ENCODE assay signal across 2 cellular contexts in the genomic region with DNA sequence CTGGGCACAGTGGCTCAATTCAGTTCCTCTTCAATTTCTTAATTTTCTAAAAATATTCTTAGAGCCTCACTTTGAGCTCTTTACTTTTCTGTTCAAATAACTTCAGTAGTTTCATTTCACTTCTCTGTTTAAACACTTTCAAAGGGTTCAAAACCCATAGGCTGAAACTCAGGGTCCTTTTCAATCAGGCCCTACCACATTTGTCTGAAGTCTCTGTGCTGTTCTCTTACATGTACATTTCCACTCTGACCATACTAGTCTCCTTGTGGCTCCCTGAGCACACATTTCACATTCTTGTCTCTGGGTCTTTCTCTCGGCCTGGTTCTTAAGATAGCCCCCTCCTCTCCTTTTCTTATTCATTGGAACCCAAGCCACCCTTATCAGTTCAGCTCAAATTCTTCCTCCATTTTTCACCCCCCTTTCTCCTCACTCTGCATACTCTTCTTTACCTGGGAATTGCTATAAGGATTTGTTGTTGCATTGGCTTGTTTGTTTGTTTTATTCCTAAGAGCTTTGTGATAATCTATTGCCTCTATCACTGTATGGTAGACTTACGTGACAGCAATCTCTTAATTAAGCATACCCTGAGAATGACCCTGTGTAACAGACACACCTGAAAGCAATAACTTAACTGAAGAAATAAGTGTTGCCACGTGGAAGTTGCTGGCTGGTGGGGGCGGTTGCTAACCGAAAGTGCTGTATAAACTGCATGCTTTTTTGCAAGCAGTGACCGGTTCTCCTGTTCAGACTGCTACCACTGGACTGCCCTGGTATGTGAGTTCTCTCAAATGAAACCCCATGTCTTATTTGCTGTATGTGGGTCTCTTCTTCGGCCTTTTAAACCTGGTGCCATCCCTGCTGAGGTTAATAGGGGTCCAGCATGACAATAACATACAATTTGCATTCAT.
TF ChIP-seq lines count a peak whose summit lies in the region.

No MANE protein-coding gene starts in this region.

TF ChIP-seq in GM23338, 12 proteins besides CTCF, POLR2A, EP300 and RAD21 (continued from another document):
- TF ChIP-seq, protein P1, sequence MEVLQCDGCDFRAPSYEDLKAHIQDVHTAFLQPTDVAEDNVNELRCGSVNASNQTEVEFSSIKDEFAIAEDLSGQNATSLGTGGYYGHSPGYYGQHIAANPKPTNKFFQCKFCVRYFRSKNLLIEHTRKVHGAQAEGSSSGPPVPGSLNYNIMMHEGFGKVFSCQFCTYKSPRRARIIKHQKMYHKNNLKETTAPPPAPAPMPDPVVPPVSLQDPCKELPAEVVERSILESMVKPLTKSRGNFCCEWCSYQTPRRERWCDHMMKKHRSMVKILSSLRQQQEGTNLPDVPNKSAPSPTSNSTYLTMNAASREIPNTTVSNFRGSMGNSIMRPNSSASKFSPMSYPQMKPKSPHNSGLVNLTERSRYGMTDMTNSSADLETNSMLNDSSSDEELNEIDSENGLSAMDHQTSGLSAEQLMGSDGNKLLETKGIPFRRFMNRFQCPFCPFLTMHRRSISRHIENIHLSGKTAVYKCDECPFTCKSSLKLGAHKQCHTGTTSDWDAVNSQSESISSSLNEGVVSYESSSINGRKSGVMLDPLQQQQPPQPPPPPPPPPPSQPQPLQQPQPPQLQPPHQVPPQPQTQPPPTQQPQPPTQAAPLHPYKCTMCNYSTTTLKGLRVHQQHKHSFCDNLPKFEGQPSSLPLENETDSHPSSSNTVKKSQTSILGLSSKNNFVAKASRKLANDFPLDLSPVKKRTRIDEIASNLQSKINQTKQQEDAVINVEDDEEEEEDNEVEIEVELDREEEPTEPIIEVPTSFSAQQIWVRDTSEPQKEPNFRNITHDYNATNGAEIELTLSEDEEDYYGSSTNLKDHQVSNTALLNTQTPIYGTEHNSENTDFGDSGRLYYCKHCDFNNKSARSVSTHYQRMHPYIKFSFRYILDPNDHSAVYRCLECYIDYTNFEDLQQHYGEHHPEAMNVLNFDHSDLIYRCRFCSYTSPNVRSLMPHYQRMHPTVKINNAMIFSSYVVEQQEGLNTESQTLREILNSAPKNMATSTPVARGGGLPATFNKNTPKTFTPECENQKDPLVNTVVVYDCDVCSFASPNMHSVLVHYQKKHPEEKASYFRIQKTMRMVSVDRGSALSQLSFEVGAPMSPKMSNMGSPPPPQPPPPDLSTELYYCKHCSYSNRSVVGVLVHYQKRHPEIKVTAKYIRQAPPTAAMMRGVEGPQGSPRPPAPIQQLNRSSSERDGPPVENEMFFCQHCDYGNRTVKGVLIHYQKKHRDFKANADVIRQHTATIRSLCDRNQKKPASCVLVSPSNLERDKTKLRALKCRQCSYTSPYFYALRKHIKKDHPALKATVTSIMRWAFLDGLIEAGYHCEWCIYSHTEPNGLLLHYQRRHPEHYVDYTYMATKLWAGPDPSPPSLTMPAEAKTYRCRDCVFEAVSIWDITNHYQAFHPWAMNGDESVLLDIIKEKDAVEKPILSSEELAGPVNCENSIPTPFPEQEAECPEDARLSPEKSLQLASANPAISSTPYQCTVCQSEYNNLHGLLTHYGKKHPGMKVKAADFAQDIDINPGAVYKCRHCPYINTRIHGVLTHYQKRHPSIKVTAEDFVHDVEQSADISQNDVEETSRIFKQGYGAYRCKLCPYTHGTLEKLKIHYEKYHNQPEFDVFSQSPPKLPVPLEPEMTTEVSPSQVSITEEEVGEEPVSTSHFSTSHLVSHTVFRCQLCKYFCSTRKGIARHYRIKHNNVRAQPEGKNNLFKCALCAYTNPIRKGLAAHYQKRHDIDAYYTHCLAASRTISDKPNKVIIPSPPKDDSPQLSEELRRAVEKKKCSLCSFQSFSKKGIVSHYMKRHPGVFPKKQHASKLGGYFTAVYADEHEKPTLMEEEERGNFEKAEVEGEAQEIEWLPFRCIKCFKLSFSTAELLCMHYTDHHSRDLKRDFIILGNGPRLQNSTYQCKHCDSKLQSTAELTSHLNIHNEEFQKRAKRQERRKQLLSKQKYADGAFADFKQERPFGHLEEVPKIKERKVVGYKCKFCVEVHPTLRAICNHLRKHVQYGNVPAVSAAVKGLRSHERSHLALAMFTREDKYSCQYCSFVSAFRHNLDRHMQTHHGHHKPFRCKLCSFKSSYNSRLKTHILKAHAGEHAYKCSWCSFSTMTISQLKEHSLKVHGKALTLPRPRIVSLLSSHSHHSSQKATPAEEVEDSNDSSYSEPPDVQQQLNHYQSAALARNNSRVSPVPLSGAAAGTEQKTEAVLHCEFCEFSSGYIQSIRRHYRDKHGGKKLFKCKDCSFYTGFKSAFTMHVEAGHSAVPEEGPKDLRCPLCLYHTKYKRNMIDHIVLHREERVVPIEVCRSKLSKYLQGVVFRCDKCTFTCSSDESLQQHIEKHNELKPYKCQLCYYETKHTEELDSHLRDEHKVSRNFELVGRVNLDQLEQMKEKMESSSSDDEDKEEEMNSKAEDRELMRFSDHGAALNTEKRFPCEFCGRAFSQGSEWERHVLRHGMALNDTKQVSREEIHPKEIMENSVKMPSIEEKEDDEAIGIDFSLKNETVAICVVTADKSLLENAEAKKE (CRISPR knock-in tag; IDR thresholded peaks at IDR 0.05) = no peak

TF ChIP-seq in WTC11, 78 proteins besides CTCF, POLR2A, EP300 and RAD21 (continued from another document):
- TF ChIP-seq, protein P2, sequence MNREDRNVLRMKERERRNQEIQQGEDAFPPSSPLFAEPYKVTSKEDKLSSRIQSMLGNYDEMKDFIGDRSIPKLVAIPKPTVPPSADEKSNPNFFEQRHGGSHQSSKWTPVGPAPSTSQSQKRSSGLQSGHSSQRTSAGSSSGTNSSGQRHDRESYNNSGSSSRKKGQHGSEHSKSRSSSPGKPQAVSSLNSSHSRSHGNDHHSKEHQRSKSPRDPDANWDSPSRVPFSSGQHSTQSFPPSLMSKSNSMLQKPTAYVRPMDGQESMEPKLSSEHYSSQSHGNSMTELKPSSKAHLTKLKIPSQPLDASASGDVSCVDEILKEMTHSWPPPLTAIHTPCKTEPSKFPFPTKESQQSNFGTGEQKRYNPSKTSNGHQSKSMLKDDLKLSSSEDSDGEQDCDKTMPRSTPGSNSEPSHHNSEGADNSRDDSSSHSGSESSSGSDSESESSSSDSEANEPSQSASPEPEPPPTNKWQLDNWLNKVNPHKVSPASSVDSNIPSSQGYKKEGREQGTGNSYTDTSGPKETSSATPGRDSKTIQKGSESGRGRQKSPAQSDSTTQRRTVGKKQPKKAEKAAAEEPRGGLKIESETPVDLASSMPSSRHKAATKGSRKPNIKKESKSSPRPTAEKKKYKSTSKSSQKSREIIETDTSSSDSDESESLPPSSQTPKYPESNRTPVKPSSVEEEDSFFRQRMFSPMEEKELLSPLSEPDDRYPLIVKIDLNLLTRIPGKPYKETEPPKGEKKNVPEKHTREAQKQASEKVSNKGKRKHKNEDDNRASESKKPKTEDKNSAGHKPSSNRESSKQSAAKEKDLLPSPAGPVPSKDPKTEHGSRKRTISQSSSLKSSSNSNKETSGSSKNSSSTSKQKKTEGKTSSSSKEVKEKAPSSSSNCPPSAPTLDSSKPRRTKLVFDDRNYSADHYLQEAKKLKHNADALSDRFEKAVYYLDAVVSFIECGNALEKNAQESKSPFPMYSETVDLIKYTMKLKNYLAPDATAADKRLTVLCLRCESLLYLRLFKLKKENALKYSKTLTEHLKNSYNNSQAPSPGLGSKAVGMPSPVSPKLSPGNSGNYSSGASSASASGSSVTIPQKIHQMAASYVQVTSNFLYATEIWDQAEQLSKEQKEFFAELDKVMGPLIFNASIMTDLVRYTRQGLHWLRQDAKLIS (CRISPR knock-in tag; IDR thresholded peaks at IDR 0.05; ENCODE audit: borderline replicate concordance) = no peak
- TF ChIP-seq ZNF232 (CRISPR knock-in tag; IDR thresholded peaks at IDR 0.05) (no peak), NFATC4 (CRISPR knock-in tag; IDR thresholded peaks at IDR 0.05) (no peak), ZNF671 (CRISPR knock-in tag; IDR thresholded peaks at IDR 0.05) (no peak), ZNF416 (CRISPR knock-in tag; IDR thresholded peaks at IDR 0.05) (no peak), ZNF138 (CRISPR knock-in tag; conservative IDR thresholded peaks at IDR 0.05) (no peak), JUN (CRISPR knock-in tag; IDR thresholded peaks at IDR 0.05) (no peak), MAX (CRISPR knock-in tag; IDR thresholded peaks at IDR 0.05) (no peak), E2F4 (CRISPR knock-in tag; IDR thresholded peaks at IDR 0.05; ENCODE audit: borderline replicate concordance, low read depth) (no peak), ZNF512 (CRISPR knock-in tag; IDR thresholded peaks at IDR 0.05; ENCODE audit: borderline replicate concordance) (no peak), OVOL2 (CRISPR knock-in tag; IDR thresholded peaks at IDR 0.05; ENCODE audit: borderline replicate concordance) (no peak), SMAD4 (CRISPR knock-in tag; IDR thresholded peaks at IDR 0.05) (no peak), FOXK1 (CRISPR knock-in tag; IDR thresholded peaks at IDR 0.05) (no peak), ZNF219 (CRISPR knock-in tag; IDR thresholded peaks at IDR 0.05; ENCODE audit: borderline replicate concordance) (no peak)
- TF ChIP-seq, protein P3, sequence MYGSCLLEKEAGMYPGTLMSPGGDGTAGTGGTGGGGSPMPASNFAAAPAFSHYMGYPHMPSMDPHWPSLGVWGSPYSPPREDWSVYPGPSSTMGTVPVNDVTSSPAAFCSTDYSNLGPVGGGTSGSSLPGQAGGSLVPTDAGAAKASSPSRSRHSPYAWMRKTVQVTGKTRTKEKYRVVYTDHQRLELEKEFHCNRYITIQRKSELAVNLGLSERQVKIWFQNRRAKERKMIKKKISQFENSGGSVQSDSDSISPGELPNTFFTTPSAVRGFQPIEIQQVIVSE (CRISPR knock-in tag; IDR thresholded peaks at IDR 0.05; ENCODE audit: borderline replicate concordance) = no peak
- TF ChIP-seq, protein P4, sequence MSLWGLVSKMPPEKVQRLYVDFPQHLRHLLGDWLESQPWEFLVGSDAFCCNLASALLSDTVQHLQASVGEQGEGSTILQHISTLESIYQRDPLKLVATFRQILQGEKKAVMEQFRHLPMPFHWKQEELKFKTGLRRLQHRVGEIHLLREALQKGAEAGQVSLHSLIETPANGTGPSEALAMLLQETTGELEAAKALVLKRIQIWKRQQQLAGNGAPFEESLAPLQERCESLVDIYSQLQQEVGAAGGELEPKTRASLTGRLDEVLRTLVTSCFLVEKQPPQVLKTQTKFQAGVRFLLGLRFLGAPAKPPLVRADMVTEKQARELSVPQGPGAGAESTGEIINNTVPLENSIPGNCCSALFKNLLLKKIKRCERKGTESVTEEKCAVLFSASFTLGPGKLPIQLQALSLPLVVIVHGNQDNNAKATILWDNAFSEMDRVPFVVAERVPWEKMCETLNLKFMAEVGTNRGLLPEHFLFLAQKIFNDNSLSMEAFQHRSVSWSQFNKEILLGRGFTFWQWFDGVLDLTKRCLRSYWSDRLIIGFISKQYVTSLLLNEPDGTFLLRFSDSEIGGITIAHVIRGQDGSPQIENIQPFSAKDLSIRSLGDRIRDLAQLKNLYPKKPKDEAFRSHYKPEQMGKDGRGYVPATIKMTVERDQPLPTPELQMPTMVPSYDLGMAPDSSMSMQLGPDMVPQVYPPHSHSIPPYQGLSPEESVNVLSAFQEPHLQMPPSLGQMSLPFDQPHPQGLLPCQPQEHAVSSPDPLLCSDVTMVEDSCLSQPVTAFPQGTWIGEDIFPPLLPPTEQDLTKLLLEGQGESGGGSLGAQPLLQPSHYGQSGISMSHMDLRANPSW (CRISPR knock-in tag; conservative IDR thresholded peaks at IDR 0.05; ENCODE audit: low read depth) = no peak
TF ChIP-seq in WTC11: peak in this region for 0.
